9 cellular contexts compared by ENCODE assay signal in the genomic region with DNA sequence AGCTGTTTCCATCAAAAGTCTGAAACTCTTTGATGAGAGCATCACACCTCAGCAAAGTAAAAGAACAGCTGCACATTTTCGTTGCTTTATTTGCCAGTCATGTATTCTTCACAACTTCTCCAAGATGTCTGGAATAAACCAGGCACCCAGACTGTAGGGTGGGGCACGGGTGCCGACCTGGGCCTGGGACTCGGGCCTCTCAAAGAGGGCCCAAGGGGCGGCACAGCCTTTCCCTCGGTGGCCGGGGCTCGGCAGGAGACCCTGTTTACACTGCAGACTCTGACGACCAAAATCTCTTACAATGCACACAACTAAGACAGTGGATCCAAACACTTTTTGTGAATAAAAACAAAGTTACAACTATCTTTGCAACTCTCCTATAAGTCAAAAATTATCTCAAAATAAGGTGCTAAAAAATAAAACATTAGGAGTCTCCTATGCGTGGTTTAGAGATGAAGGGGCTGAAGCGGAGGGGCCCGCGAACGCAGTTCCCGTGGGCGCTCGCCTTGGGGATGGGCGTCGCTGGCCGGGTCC. TPM values are rescaled to one million over a fixed set of nuclear protein-coding genes. Genes with fewer than 3 reads are reported as not detected.
DNase-seq lines count a peak whose midpoint lies in the region; ATAC-seq, FAIRE-seq and TF ChIP-seq lines count a peak whose summit lies in the region.
"Had no signal": no experiment of that assay in that cellular context is flagged by ENCODE, and none has a peak within 500 bp of the region (broad histone marks: within the 10 kb centered on the region; RNA-seq: fewer than 3 reads in every experiment).

No MANE protein-coding gene starts in this region.

- peaks cover 32% of the 10 kb centered on the region for H3K79me2 ChIP-seq in ACC112 (ENCODE audit: control insufficient read depth, insufficient read depth, low read length, unreplicated experiment)

- H3K9ac ChIP-seq in IMR-90 (ENCODE audit: low read depth, low read length) = peak overlapping the region; percentile 77

- H3K9me3 ChIP-seq in IMR-90 (ENCODE audit: control insufficient read depth, insufficient read depth, low read length) (no peaks in the 10 kb centered on the region), uterus (no peaks in the 10 kb centered on the region)

- TF ChIP-seq POLR2A in IMR-90 (IDR thresholded peaks at IDR 0.05; ENCODE audit: low read depth, low read length) = no peak
- no peak for TF ChIP-seq POLR2A in uterus (IDR thresholded peaks at IDR 0.05)

- H3K36me3 Mint-ChIP-seq in memory B cell = peaks cover 5% of the 10 kb centered on the region

- H3K27ac Mint-ChIP-seq in memory B cell = peak overlapping the region; percentile 85

- H2BK15ac ChIP-seq in IMR-90 (ENCODE audit: low read depth, low read length) = no peak overlapping the region

- H2BK120ac ChIP-seq in IMR-90 (ENCODE audit: low read depth, low read length) = no peak overlapping the region

- H2AK5ac ChIP-seq in IMR-90 (ENCODE audit: low read depth, low read length) = 0 out of 2 replicates have a peak overlapping the region, but pooled peaks have one; percentile 0

- H3K27me3 ChIP-seq in ACC112 (ENCODE audit: insufficient read depth, low read length) = no peaks in the 10 kb centered on the region
- no peaks in the 10 kb centered on the region for H3K27me3 ChIP-seq in IMR-90 (ENCODE audit: control insufficient read depth, insufficient read depth, low read length)
- H3K27me3 ChIP-seq in bronchial epithelial cell (ENCODE audit: control insufficient read depth, insufficient read depth, low read length) = no peaks in the 10 kb centered on the region
- no peaks in the 10 kb centered on the region for H3K27me3 ChIP-seq in uterus

- CTCF ChIA-PET in IMR-90 (lab: Yijun Ruan, JAX) = no interaction called here

- peak overlapping the region; percentile 82 for H3K4me2 ChIP-seq in IMR-90 (ENCODE audit: low read depth, low read length)

- H3K9me3 Mint-ChIP-seq in memory B cell = no peaks in the 10 kb centered on the region

- TF ChIP-seq CTCF in IMR-90 (conservative IDR thresholded peaks at IDR 0.05; ENCODE audit: low read depth, low read length) (no peak), bronchial epithelial cell (IDR thresholded peaks at IDR 0.05; ENCODE audit: insufficient read depth, low read length, severe bottlenecking) (no peak), uterus (IDR thresholded peaks at IDR 0.05) (no peak)

- peak overlapping the region; percentile 69 for H3K14ac ChIP-seq in IMR-90 (replicated peaks; ENCODE audit: low read depth, low read length)

- H3K36me3 ChIP-seq in ACC112 (ENCODE audit: insufficient read depth, low read length) (peaks cover 9% of the 10 kb centered on the region; the same call in 1 of the 2 replicates), IMR-90 (ENCODE audit: control insufficient read depth, insufficient read depth, low read length) (peaks cover 9% of the 10 kb centered on the region), bronchial epithelial cell (ENCODE audit: control insufficient read depth, insufficient read depth, low read length) (peaks cover under 1% of the 10 kb centered on the region), uterus (no peaks in the 10 kb centered on the region)

- ATAC-seq in IMR-90 (ENCODE audit: low read depth) (no peak), memory B cell (ENCODE audit: low read depth) (no peak)

- WGBS in IMR-90 (ENCODE audit: extremely low coverage in 2 of 2, insufficient read length in 1 of 2), 2 experiments = 0% methylated on average over 3 of the region's 20 CpGs; no CpG with 5 or more reads in 1 of the 2 experiments

- H3K4me3 ChIP-seq in ACC112 (ENCODE audit: low read depth, low read length) (peak overlapping the region; percentile 83), IMR-90 (ENCODE audit: insufficient read depth, low read depth, low read length) (peak overlapping the region; percentile 98), bronchial epithelial cell (ENCODE audit: low read depth, low read length) (peak overlapping the region; percentile 94), uterus (peak overlapping the region; percentile 77 to 99)

- POLR2A ChIA-PET in IMR-90 (lab: Charles Lee; ENCODE audit: unreplicated experiment) = no interaction called here

- no peak for DNase-seq in IMR-90
- DNase-seq in bronchial epithelial cell (ENCODE audit: low read depth) = peak; percentile 4
- no peak for DNase-seq in memory B cell (ENCODE audit: low spot score in 2 of 2)
- DNase-seq in uterus = no peak
- DNase-seq in NCI-H446 (lab: John Stamatoyannopoulos, UW) = no peak
- DNase-seq in OCI-M2 (lab: John Stamatoyannopoulos, UW; ENCODE audit: unreplicated experiment) = no peak
- no peak for DNase-seq in GM19239 (ENCODE audit: insufficient read length, low spot score)

- no peak overlapping the region for H4K91ac ChIP-seq in IMR-90 (ENCODE audit: insufficient read depth, low read depth, low read length)

- H4K8ac ChIP-seq in IMR-90 (ENCODE audit: low read depth in 2 of 2, low read length in 2 of 2) = peak overlapping the region in 1 of 2 experiments; percentile 8; a peak in 1 of 4 replicates

- H3K4me3 Mint-ChIP-seq in memory B cell = peak overlapping the region; percentile 89

- peak overlapping the region; percentile 93 for H2AK9ac ChIP-seq in IMR-90 (replicated peaks; ENCODE audit: low read depth, low read length, poor library complexity)

- intact Hi-C loops in IMR-90 (cut with micrococcal nuclease) (loop anchor here (1.0 to 2.0 kb wide), 2 partner anchors 85 to 255 kb away; no protein-coding TSS in a partner anchor), uterus (cut with DNase I; ENCODE audit: low total_unique reads) (loop anchor here (10.0 kb wide), 1 partner anchor 253 kb away; no protein-coding TSS in a partner anchor)

- no peak overlapping the region; the same call in 1 of the 2 replicates for H3K56ac ChIP-seq in IMR-90 (ENCODE audit: extremely low read depth, insufficient read depth, low read length)

- FAIRE-seq in bronchial epithelial cell (lab: Jason Lieb, UNC) (no peak), GM19239 (lab: Jason Lieb, UNC) (no peak)
- FAIRE-seq: islet of Langerhans had no signal

- no peak for TF ChIP-seq RAD21 in IMR-90 (IDR thresholded peaks at IDR 0.05; ENCODE audit: low read length)

- no peak overlapping the region for H2BK20ac ChIP-seq in IMR-90 (ENCODE audit: low read depth, low read length)

- H2BK5ac ChIP-seq in IMR-90 (ENCODE audit: low read depth, low read length, poor library complexity, severe bottlenecking) = peak overlapping the region; percentile 51

- H3K4ac ChIP-seq in IMR-90 (ENCODE audit: low read depth, low read length) = peak overlapping the region; percentile 13; the same call in 1 of the 2 replicates

- H4K5ac ChIP-seq in IMR-90 (ENCODE audit: low read depth, low read length) = no peak overlapping the region

- H3K27ac ChIP-seq in ACC112 (ENCODE audit: low read depth, low read length) = peak overlapping the region; percentile 89; the same call in 1 of the 2 replicates
- peak overlapping the region; percentile 47 for H3K27ac ChIP-seq in IMR-90 (ENCODE audit: insufficient read depth, low read length)
- H3K27ac ChIP-seq in uterus = peak overlapping the region; percentile 71 to 94

- peaks cover 13% of the 10 kb centered on the region for H3K9me1 ChIP-seq in IMR-90 (ENCODE audit: insufficient read depth, low read length)

- no peaks in the 10 kb centered on the region for H3K27me3 Mint-ChIP-seq in memory B cell

- peaks cover 41% of the 10 kb centered on the region for H3K4me1 Mint-ChIP-seq in memory B cell

- H3K4me1 ChIP-seq in ACC112 (ENCODE audit: control insufficient read depth, insufficient read depth, low read length, unreplicated experiment) (peaks cover 24% of the 10 kb centered on the region), IMR-90 (ENCODE audit: control insufficient read depth, insufficient read depth, low read length) (peaks cover 13% of the 10 kb centered on the region), uterus (peaks cover 0 to 17% of the 10 kb centered on the region in 2 donors)

- peaks cover 9 to 56% of the 10 kb centered on the region in 2 experiments; a peak in 3 of 4 replicates for H3K79me1 ChIP-seq in IMR-90 (ENCODE audit: low read depth in 1 of 2, low read length in 2 of 2)

- dilution Hi-C loops in IMR-90 (cut with HindIII; ENCODE audit: low sequenced_read_pairs, unreplicated experiment) = no loop called here

- H2AFZ ChIP-seq in ACC112 (ENCODE audit: low read length, unreplicated experiment) (peak overlapping the region; percentile 2), IMR-90 (replicated peaks; ENCODE audit: low read length, poor library complexity) (peak overlapping the region; percentile 91)

- no peak overlapping the region for H3K18ac ChIP-seq in IMR-90 (ENCODE audit: low read depth, low read length)

- peak overlapping the region; percentile 67 for H3K23ac ChIP-seq in IMR-90 (ENCODE audit: low read depth, low read length)

- BruUV-seq in IMR-90 (replicated peaks; lab: Mats Ljungman, UMichigan) = no TSS peak

- peaks cover 20% of the 10 kb centered on the region; the same call in 1 of the 2 replicates for H4K20me1 ChIP-seq in IMR-90 (ENCODE audit: insufficient read depth, low read length)

- in situ Hi-C loops in IMR-90 (cut with MboI; ENCODE audit: low sequenced_read_pairs) = no loop called here

TF ChIP-seq in IMR-90, 13 proteins besides CTCF, POLR2A, EP300 and RAD21 (continues in another document):
- TF ChIP-seq FOS (IDR thresholded peaks at IDR 0.05; ENCODE audit: low read depth, low read length) = no peak

RNA-seq across cellular contexts. Expression of a gene that starts 0.7 kb away (rescaled TPM):
- total RNA-seq in IMR-90 (2012; rRNA removed) (35.3 and 43.4 TPM in 2 replicates), bronchial epithelial cell (29.6 and 43.7 TPM in 2 replicates), uterus (10 to 100 TPM; 35.4 to 94.0 (median 41.5) TPM)
- polyA plus RNA-seq in IMR-90 (2012; rRNA removed) = 58.1 and 62.8 TPM in 2 replicates
- 44.1 and 60.0 TPM in 2 replicates for polyA plus RNA-seq in IMR-90 (2012; cell fraction: cytosol; rRNA removed)
- 141 and 276 TPM in 2 replicates for polyA plus RNA-seq in IMR-90 (2012; cell fraction: nucleus; rRNA removed; ENCODE audit: low replicate concordance)

RNA-seq across cellular contexts. Expression of a gene that starts 43.6 kb away (rescaled TPM):
- 3.1 and 3.8 TPM in 2 replicates for total RNA-seq in IMR-90 (2012; rRNA removed)
- 17.2 and 23.4 TPM in 2 replicates for polyA plus RNA-seq in IMR-90 (2012; rRNA removed)
- polyA plus RNA-seq in IMR-90 (2012; cell fraction: cytosol; rRNA removed) = 28.0 and 38.2 TPM in 2 replicates
- polyA plus RNA-seq in IMR-90 (2012; cell fraction: nucleus; rRNA removed; ENCODE audit: low replicate concordance) = 19.7 and 57.2 TPM in 2 replicates
- 0.64 and 1.1 TPM in 2 replicates for total RNA-seq in bronchial epithelial cell
- 1 to 10 TPM in 3 of 4 donors, not detected in 1; 4.9 to 10.0 (median 6.4) TPM for total RNA-seq in uterus

RNA-seq across cellular contexts. Expression of a gene that starts 57.5 kb away (rescaled TPM):
- total RNA-seq in IMR-90 (2012; rRNA removed) (63.1 and 67.5 TPM in 2 replicates), bronchial epithelial cell (70.8 and 80.5 TPM in 2 replicates), uterus (100 to 1,000 TPM in 2 of 4 donors, 10 to 100 TPM in 2; 24.1 to 128 (median 93.2) TPM)
- polyA plus RNA-seq in IMR-90 (2012; rRNA removed) = 40.3 and 46.5 TPM in 2 replicates
- polyA plus RNA-seq in IMR-90 (2012; cell fraction: cytosol; rRNA removed) = 24.7 and 30.3 TPM in 2 replicates
- 121 and 171 TPM in 2 replicates for polyA plus RNA-seq in IMR-90 (2012; cell fraction: nucleus; rRNA removed; ENCODE audit: low replicate concordance)

RNA-seq across cellular contexts. Expression of a gene that starts 58.3 kb away (rescaled TPM):
- total RNA-seq in IMR-90 (2012; rRNA removed) (5.9 and 7.8 TPM in 2 replicates), bronchial epithelial cell (15.4 and 17.4 TPM in 2 replicates), uterus (10 to 100 TPM in 3 of 4 donors, 1 to 10 TPM in 1; 2.9 to 78.6 (median 13.0) TPM)
- 22.1 and 26.2 TPM in 2 replicates for polyA plus RNA-seq in IMR-90 (2012; rRNA removed)
- polyA plus RNA-seq in IMR-90 (2012; cell fraction: cytosol; rRNA removed) = 8.8 and 10.5 TPM in 2 replicates
- 4.2 and 16.5 TPM in 2 replicates for polyA plus RNA-seq in IMR-90 (2012; cell fraction: nucleus; rRNA removed; ENCODE audit: low replicate concordance)
